8 cellular contexts compared by ENCODE assay signal in genomic region chr9:137745541-137745991, GRCh38.
DNase-seq lines count a peak whose midpoint lies in the region; ATAC-seq and TF ChIP-seq lines count a peak whose summit lies in the region.

No MANE protein-coding gene starts in this region.

- peaks cover 44% of the 10 kb centered on the region for H3K36me3 ChIP-seq in endodermal cell (ENCODE audit: control insufficient read depth, insufficient read depth, low read length)

- no peak for TF ChIP-seq CTCF in endodermal cell (conservative IDR thresholded peaks at IDR 0.05)

- CTCF ChIA-PET in activated naive CD4-positive, alpha-beta T cell treated with anti-CD3 and anti-CD28 coated beads, Interleukin-2, amount 10 ng/mL, durations not matched to agents 7 days and 5 days (lab: Charles Lee): no interaction called here

- no peak overlapping the region for H3K4me3 ChIP-seq in endodermal cell (ENCODE audit: low read length)

- H3K9me3 Mint-ChIP-seq in activated naive CD4-positive, alpha-beta T cell treated with anti-CD3 and anti-CD28 coated beads, Interleukin-2, amount 10 ng/mL, durations not matched to agents 7 days and 5 days: no peaks in the 10 kb centered on the region
- H3K9me3 Mint-ChIP-seq in endodermal cell: no peaks in the 10 kb centered on the region

- peak; percentile 68 for ATAC-seq in HG02798 (IDR thresholded peaks at IDR 0.05; ENCODE audit: poor library complexity, unreplicated experiment)
- ATAC-seq in stimulated activated naive CD8-positive, alpha-beta T cell treated with anti-CD3 and anti-CD28 coated beads, Interleukin-15, Interleukin-2, amounts not matched to agents 100 U/mL and 50 U/mL, for 24 hours: peak; percentile 75

- H3K36me3 Mint-ChIP-seq in activated naive CD4-positive, alpha-beta T cell treated with anti-CD3 and anti-CD28 coated beads, Interleukin-2, amount 10 ng/mL, durations not matched to agents 7 days and 5 days: peaks cover 33% of the 10 kb centered on the region
- peaks cover 52% of the 10 kb centered on the region for H3K36me3 Mint-ChIP-seq in endodermal cell (ENCODE audit: low read depth)

- no peak overlapping the region for H3K9ac ChIP-seq in endodermal cell (ENCODE audit: extremely low read depth, low read length, poor library complexity, severe bottlenecking)

- no peaks in the 10 kb centered on the region for H3K9me3 ChIP-seq in endodermal cell (ENCODE audit: control insufficient read depth, low read length)

- H3K27me3 ChIP-seq in endodermal cell (ENCODE audit: control insufficient read depth, insufficient read depth, low read length, poor library complexity, severe bottlenecking): no peaks in the 10 kb centered on the region

- H3K4me1 Mint-ChIP-seq in activated naive CD4-positive, alpha-beta T cell treated with anti-CD3 and anti-CD28 coated beads, Interleukin-2, amount 10 ng/mL, durations not matched to agents 7 days and 5 days: peaks cover 18% of the 10 kb centered on the region
- peaks cover 8% of the 10 kb centered on the region for H3K4me1 Mint-ChIP-seq in endodermal cell

- no peak for DNase-seq in activated naive CD4-positive, alpha-beta T cell treated with anti-CD3 and anti-CD28 coated beads, Interleukin-2, amount 10 ng/mL, durations not matched to agents 7 days and 5 days
- DNase-seq in activated naive CD4-positive, alpha-beta T cell (lab: John Stamatoyannopoulos, UW): no peak
- DNase-seq in NCI-H2196 (lab: John Stamatoyannopoulos, UW; ENCODE audit: unreplicated experiment) (peak; percentile 49), endodermal cell (peak; percentile 72), H4 (ENCODE audit: low spot score) (no peak), NCI-H2227 treated with DMSO at 0.1 percent for 48 hours (lab: John Stamatoyannopoulos, UW) (no peak)
- no peak for DNase-seq in stimulated activated naive CD8-positive, alpha-beta T cell treated with anti-CD3 and anti-CD28 coated beads, Interleukin-15, Interleukin-2, amounts not matched to agents 100 U/mL and 50 U/mL, for 24 hours

- H3K4me3 Mint-ChIP-seq in activated naive CD4-positive, alpha-beta T cell treated with anti-CD3 and anti-CD28 coated beads, Interleukin-2, amount 10 ng/mL, durations not matched to agents 7 days and 5 days: no peak overlapping the region
- no peak overlapping the region for H3K4me3 Mint-ChIP-seq in endodermal cell

- 81 to 83% methylated on average over 6 to 10 of the region's 10 CpGs for WGBS in endodermal cell (ENCODE audit: insufficient coverage in 1 of 2, insufficient read length in 1 of 2), 2 experiments

- H3K4me1 ChIP-seq in endodermal cell (ENCODE audit: control insufficient read depth, insufficient read depth, low read length): peaks cover 3% of the 10 kb centered on the region

- H3K27ac ChIP-seq in endodermal cell (ENCODE audit: low read depth, low read length): peak overlapping the region; percentile 21

- peak overlapping the region; percentile 81 for H3K27ac Mint-ChIP-seq in activated naive CD4-positive, alpha-beta T cell treated with anti-CD3 and anti-CD28 coated beads, Interleukin-2, amount 10 ng/mL, durations not matched to agents 7 days and 5 days
- H3K27ac Mint-ChIP-seq in endodermal cell: peak overlapping the region; percentile 90

- H3K27me3 Mint-ChIP-seq in activated naive CD4-positive, alpha-beta T cell treated with anti-CD3 and anti-CD28 coated beads, Interleukin-2, amount 10 ng/mL, durations not matched to agents 7 days and 5 days: no peaks in the 10 kb centered on the region
- no peaks in the 10 kb centered on the region for H3K27me3 Mint-ChIP-seq in endodermal cell (ENCODE audit: insufficient read depth)

Comparison
In these comparisons a context has a peak if more than half of its experiments do, and no peak if none do; other contexts are left out.
1. DNase-seq: peak in NCI-H2196 (single experiment) and endodermal cell (single experiment); none in activated naive CD4-positive, alpha-beta T cell treated with anti-CD3 and anti-CD28 coated beads, Interleukin-2, amount 10 ng/mL, durations not matched to agents 7 days and 5 days (single experiment), activated naive CD4-positive, alpha-beta T cell (0 of 4), stimulated activated naive CD8-positive, alpha-beta T cell treated with anti-CD3 and anti-CD28 coated beads, Interleukin-15, Interleukin-2, amounts not matched to agents 100 U/mL and 50 U/mL, for 24 hours (single experiment), H4 (single experiment) and NCI-H2227 treated with DMSO at 0.1 percent for 48 hours (single experiment).